ENCODE assay signal across 8 cellular contexts in the genomic region with DNA sequence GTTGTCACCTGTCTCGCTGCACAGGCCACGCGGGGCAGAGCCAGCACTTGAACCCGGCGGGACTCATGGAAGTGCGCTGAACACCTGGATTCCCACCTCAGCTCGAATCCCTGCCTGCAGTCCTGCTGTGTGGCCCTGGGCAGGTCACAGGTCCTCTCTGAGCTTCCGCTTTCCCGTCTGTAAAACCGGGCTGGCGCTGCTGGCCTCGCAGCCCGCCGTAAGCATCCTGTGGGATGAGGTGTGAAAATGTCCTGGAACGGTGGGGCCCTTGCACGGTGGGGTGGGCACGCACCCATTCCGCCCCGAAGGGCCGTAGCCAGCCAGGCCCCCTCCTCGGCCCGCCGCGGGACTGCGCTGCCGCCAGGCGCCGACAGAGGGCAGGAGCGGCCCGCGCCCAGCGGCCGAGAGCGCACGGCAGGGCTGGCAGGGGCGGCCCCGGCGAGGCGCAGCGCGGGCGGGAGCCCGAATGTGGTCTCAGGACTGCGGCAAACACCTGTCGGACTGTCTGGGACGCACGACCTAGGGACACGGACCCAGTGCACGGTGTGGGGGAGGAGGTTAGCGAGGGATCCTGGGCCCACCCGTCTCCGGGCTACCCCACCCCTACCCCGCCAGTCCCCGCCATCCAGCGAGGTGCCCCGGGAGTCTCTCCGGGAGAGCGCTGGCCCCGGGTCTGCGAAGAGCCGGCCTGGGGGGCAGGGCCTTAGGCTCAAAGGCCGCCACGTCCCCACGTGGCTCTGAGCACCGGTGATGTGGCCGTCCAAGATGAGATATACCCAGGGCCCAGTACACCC. TPM values are rescaled to one million over a fixed set of nuclear protein-coding genes. Genes with fewer than 3 reads are reported as not detected.
DNase-seq lines count a peak whose midpoint lies in the region; ATAC-seq and TF ChIP-seq lines count a peak whose summit lies in the region.

No MANE protein-coding gene starts in this region.

- no peak overlapping the region for H3K27ac ChIP-seq in BLaER1
- no peak overlapping the region for H3K27ac ChIP-seq in WERI-Rb-1

- H3K4me2 ChIP-seq in BLaER1: peak overlapping the region; percentile 58

- peak; percentile 80 for TF ChIP-seq CTCF in WERI-Rb-1 (IDR thresholded peaks at IDR 0.05; ENCODE audit: low read depth, low read length)
- TF ChIP-seq CTCF in cardiac fibroblast (IDR thresholded peaks at IDR 0.05; ENCODE audit: low read depth, low read length): peak; percentile 38

- H3K36me3 ChIP-seq in BLaER1 (no peaks in the 10 kb centered on the region), WERI-Rb-1 (no peaks in the 10 kb centered on the region)

- ATAC-seq in GM19372 (IDR thresholded peaks at IDR 0.05; ENCODE audit: low read depth, unreplicated experiment): peak; percentile 74
- peak; percentile 97 for ATAC-seq in left lobe of liver
- ATAC-seq in GM19328 (IDR thresholded peaks at IDR 0.05; ENCODE audit: unreplicated experiment): no peak

- H4K20me1 ChIP-seq in BLaER1: peaks cover 14% of the 10 kb centered on the region; the same call in 1 of the 2 replicates

- H3K9me3 ChIP-seq in BLaER1: no peaks in the 10 kb centered on the region
- H3K9me3 ChIP-seq in WERI-Rb-1 (ENCODE audit: severe bottlenecking): no peaks in the 10 kb centered on the region

- no peaks in the 10 kb centered on the region for H3K4me1 ChIP-seq in BLaER1

- H3K4me3 ChIP-seq in BLaER1: no peak overlapping the region
- H3K4me3 ChIP-seq in WERI-Rb-1 (ENCODE audit: low read depth, low read length): peak overlapping the region; percentile 25
- H3K4me3 ChIP-seq in cardiac fibroblast (replicated peaks in 1 of 2; ENCODE audit: low read depth in 2 of 2, low read length in 2 of 2): no peak overlapping the region

- peaks cover 27% of the 10 kb centered on the region for H3K27me3 ChIP-seq in BLaER1
- peaks cover 3% of the 10 kb centered on the region for H3K27me3 ChIP-seq in WERI-Rb-1 (ENCODE audit: insufficient read depth, low read depth, severe bottlenecking)

- DNase-seq in HuH-7.5 (ENCODE audit: low spot score) (peak; percentile 98), WERI-Rb-1 (peak; percentile 59), cardiac fibroblast (ENCODE audit: low read depth in 2 of 2) (peak; percentile 16 to 27), left lobe of liver (ENCODE audit: low spot score) (peak; percentile 55)
- DNase-seq in stimulated activated CD4-positive, alpha-beta T cell treated with anti-CD3 and anti-CD28 coated beads, TNF-alpha, amount 100 ng/mL, for 4 hours (ENCODE audit: low read depth in 3 of 3): peak; percentile 22 to 39 (median 28)

- no peak overlapping the region for H3K9ac ChIP-seq in BLaER1

RNA-seq across cellular contexts. Expression of gene DNAJB8, which starts 40.4 kb away (rescaled TPM):
- not detected for total RNA-seq in left lobe of liver

Comparison
In these comparisons a context has a peak if more than half of its experiments do, and no peak if none do; other contexts are left out.
1. DNase-seq: peak in every context shown above with its lines; median percentile 98 in HuH-7.5; 59 in WERI-Rb-1; 55 in left lobe of liver; 28 in stimulated activated CD4-positive, alpha-beta T cell treated with anti-CD3 and anti-CD28 coated beads, TNF-alpha, amount 100 ng/mL, for 4 hours; 22 in cardiac fibroblast.